ENCODE assay signal across 1 cellular context in genomic region chr3:33113772-33114621, GRCh38.
TF ChIP-seq lines count a peak whose summit lies in the region.

Gene CRTAP, plus strand, starts transcription at chr3:33114014. Its CDS starts 64 bp downstream, at chr3:33114078.

TF ChIP-seq in WTC11, 78 proteins besides CTCF, POLR2A, EP300 and RAD21 (continued from another document and continues in another):
- TF ChIP-seq, protein P1, sequence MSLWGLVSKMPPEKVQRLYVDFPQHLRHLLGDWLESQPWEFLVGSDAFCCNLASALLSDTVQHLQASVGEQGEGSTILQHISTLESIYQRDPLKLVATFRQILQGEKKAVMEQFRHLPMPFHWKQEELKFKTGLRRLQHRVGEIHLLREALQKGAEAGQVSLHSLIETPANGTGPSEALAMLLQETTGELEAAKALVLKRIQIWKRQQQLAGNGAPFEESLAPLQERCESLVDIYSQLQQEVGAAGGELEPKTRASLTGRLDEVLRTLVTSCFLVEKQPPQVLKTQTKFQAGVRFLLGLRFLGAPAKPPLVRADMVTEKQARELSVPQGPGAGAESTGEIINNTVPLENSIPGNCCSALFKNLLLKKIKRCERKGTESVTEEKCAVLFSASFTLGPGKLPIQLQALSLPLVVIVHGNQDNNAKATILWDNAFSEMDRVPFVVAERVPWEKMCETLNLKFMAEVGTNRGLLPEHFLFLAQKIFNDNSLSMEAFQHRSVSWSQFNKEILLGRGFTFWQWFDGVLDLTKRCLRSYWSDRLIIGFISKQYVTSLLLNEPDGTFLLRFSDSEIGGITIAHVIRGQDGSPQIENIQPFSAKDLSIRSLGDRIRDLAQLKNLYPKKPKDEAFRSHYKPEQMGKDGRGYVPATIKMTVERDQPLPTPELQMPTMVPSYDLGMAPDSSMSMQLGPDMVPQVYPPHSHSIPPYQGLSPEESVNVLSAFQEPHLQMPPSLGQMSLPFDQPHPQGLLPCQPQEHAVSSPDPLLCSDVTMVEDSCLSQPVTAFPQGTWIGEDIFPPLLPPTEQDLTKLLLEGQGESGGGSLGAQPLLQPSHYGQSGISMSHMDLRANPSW (CRISPR knock-in tag; conservative IDR thresholded peaks at IDR 0.05; ENCODE audit: low read depth), result no peak
- TF ChIP-seq, protein P2, sequence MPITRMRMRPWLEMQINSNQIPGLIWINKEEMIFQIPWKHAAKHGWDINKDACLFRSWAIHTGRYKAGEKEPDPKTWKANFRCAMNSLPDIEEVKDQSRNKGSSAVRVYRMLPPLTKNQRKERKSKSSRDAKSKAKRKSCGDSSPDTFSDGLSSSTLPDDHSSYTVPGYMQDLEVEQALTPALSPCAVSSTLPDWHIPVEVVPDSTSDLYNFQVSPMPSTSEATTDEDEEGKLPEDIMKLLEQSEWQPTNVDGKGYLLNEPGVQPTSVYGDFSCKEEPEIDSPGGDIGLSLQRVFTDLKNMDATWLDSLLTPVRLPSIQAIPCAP (CRISPR knock-in tag; IDR thresholded peaks at IDR 0.05), result no peak
- TF ChIP-seq, protein P3, sequence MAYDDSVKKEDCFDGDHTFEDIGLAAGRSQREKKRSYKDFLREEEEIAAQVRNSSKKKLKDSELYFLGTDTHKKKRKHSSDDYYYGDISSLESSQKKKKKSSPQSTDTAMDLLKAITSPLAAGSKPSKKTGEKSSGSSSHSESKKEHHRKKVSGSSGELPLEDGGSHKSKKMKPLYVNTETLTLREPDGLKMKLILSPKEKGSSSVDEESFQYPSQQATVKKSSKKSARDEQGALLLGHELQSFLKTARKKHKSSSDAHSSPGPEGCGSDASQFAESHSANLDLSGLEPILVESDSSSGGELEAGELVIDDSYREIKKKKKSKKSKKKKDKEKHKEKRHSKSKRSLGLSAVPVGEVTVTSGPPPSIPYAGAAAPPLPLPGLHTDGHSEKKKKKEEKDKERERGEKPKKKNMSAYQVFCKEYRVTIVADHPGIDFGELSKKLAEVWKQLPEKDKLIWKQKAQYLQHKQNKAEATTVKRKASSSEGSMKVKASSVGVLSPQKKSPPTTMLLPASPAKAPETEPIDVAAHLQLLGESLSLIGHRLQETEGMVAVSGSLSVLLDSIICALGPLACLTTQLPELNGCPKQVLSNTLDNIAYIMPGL (CRISPR knock-in tag; IDR thresholded peaks at IDR 0.05), result peak; percentile 51; the same call in 1 of the 2 replicates
- TF ChIP-seq, protein P4, sequence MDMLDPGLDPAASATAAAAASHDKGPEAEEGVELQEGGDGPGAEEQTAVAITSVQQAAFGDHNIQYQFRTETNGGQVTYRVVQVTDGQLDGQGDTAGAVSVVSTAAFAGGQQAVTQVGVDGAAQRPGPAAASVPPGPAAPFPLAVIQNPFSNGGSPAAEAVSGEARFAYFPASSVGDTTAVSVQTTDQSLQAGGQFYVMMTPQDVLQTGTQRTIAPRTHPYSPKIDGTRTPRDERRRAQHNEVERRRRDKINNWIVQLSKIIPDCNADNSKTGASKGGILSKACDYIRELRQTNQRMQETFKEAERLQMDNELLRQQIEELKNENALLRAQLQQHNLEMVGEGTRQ (CRISPR knock-in tag; IDR thresholded peaks at IDR 0.05), result no peak; the same call in 1 of the 2 replicates
- TF ChIP-seq FOXP1 (CRISPR knock-in tag; IDR thresholded peaks at IDR 0.05; ENCODE audit: borderline replicate concordance) (peak; percentile 95), RELA (CRISPR knock-in tag; IDR thresholded peaks at IDR 0.05; ENCODE audit: borderline replicate concordance) (peak; percentile 67; the same call in 1 of the 2 replicates), SMAD3 (CRISPR knock-in tag; IDR thresholded peaks at IDR 0.05; ENCODE audit: borderline replicate concordance) (no peak), ATF1 (CRISPR knock-in tag; IDR thresholded peaks at IDR 0.05) (no peak), NR2C2 (CRISPR knock-in tag; IDR thresholded peaks at IDR 0.05) (no peak), FOXP4 (CRISPR knock-in tag; IDR thresholded peaks at IDR 0.05) (peak; percentile 56; the same call in 1 of the 2 replicates), E2F5 (CRISPR knock-in tag; IDR thresholded peaks at IDR 0.05) (peak; percentile 66), KAT7 (CRISPR knock-in tag; IDR thresholded peaks at IDR 0.05; ENCODE audit: borderline replicate concordance) (peak; percentile 88; the same call in 1 of the 2 replicates), TP53 (CRISPR knock-in tag; IDR thresholded peaks at IDR 0.05) (no peak), RORB (CRISPR knock-in tag; IDR thresholded peaks at IDR 0.05) (no peak), JUN (CRISPR knock-in tag; IDR thresholded peaks at IDR 0.05) (peak; percentile 68; the same call in 1 of the 2 replicates), TEAD1 (CRISPR knock-in tag; IDR thresholded peaks at IDR 0.05) (peak; percentile 76; the same call in 1 of the 2 replicates), ZNF219 (CRISPR knock-in tag; IDR thresholded peaks at IDR 0.05; ENCODE audit: borderline replicate concordance) (0 out of 2 replicates have a peak, but pooled peaks have one; percentile 69), NFYB (CRISPR knock-in tag; conservative IDR thresholded peaks at IDR 0.05; ENCODE audit: low read depth) (no peak), ZNF317 (CRISPR knock-in tag; IDR thresholded peaks at IDR 0.05; ENCODE audit: borderline replicate concordance, low read depth) (no peak), NR3C1 (CRISPR knock-in tag; conservative IDR thresholded peaks at IDR 0.05; ENCODE audit: low read depth) (no peak), ZNF121 (CRISPR knock-in tag; IDR thresholded peaks at IDR 0.05) (0 out of 2 replicates have a peak, but pooled peaks have one; percentile 11), ELF4 (CRISPR knock-in tag; IDR thresholded peaks at IDR 0.05; ENCODE audit: low read depth) (no peak), ZBTB21 (CRISPR knock-in tag; IDR thresholded peaks at IDR 0.05; ENCODE audit: borderline replicate concordance) (no peak)
- TF ChIP-seq, protein P5, sequence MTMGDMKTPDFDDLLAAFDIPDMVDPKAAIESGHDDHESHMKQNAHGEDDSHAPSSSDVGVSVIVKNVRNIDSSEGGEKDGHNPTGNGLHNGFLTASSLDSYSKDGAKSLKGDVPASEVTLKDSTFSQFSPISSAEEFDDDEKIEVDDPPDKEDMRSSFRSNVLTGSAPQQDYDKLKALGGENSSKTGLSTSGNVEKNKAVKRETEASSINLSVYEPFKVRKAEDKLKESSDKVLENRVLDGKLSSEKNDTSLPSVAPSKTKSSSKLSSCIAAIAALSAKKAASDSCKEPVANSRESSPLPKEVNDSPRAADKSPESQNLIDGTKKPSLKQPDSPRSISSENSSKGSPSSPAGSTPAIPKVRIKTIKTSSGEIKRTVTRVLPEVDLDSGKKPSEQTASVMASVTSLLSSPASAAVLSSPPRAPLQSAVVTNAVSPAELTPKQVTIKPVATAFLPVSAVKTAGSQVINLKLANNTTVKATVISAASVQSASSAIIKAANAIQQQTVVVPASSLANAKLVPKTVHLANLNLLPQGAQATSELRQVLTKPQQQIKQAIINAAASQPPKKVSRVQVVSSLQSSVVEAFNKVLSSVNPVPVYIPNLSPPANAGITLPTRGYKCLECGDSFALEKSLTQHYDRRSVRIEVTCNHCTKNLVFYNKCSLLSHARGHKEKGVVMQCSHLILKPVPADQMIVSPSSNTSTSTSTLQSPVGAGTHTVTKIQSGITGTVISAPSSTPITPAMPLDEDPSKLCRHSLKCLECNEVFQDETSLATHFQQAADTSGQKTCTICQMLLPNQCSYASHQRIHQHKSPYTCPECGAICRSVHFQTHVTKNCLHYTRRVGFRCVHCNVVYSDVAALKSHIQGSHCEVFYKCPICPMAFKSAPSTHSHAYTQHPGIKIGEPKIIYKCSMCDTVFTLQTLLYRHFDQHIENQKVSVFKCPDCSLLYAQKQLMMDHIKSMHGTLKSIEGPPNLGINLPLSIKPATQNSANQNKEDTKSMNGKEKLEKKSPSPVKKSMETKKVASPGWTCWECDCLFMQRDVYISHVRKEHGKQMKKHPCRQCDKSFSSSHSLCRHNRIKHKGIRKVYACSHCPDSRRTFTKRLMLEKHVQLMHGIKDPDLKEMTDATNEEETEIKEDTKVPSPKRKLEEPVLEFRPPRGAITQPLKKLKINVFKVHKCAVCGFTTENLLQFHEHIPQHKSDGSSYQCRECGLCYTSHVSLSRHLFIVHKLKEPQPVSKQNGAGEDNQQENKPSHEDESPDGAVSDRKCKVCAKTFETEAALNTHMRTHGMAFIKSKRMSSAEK (CRISPR knock-in tag; IDR thresholded peaks at IDR 0.05; ENCODE audit: borderline replicate concordance), result no peak
- TF ChIP-seq, protein P6, sequence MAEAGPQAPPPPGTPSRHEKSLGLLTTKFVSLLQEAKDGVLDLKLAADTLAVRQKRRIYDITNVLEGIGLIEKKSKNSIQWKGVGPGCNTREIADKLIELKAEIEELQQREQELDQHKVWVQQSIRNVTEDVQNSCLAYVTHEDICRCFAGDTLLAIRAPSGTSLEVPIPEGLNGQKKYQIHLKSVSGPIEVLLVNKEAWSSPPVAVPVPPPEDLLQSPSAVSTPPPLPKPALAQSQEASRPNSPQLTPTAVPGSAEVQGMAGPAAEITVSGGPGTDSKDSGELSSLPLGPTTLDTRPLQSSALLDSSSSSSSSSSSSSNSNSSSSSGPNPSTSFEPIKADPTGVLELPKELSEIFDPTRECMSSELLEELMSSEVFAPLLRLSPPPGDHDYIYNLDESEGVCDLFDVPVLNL (CRISPR knock-in tag; IDR thresholded peaks at IDR 0.05; ENCODE audit: borderline replicate concordance, low read depth), result 0 out of 2 replicates have a peak, but pooled peaks have one; percentile 40
- TF ChIP-seq, protein P7, sequence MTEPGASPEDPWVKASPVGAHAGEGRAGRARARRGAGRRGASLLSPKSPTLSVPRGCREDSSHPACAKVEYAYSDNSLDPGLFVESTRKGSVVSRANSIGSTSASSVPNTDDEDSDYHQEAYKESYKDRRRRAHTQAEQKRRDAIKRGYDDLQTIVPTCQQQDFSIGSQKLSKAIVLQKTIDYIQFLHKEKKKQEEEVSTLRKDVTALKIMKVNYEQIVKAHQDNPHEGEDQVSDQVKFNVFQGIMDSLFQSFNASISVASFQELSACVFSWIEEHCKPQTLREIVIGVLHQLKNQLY (CRISPR knock-in tag; IDR thresholded peaks at IDR 0.05), result no peak
- TF ChIP-seq, protein P8, sequence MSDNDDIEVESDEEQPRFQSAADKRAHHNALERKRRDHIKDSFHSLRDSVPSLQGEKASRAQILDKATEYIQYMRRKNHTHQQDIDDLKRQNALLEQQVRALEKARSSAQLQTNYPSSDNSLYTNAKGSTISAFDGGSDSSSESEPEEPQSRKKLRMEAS (CRISPR knock-in tag; IDR thresholded peaks at IDR 0.05), result peak; percentile 46; the same call in 1 of the 2 replicates
- TF ChIP-seq, protein P9, sequence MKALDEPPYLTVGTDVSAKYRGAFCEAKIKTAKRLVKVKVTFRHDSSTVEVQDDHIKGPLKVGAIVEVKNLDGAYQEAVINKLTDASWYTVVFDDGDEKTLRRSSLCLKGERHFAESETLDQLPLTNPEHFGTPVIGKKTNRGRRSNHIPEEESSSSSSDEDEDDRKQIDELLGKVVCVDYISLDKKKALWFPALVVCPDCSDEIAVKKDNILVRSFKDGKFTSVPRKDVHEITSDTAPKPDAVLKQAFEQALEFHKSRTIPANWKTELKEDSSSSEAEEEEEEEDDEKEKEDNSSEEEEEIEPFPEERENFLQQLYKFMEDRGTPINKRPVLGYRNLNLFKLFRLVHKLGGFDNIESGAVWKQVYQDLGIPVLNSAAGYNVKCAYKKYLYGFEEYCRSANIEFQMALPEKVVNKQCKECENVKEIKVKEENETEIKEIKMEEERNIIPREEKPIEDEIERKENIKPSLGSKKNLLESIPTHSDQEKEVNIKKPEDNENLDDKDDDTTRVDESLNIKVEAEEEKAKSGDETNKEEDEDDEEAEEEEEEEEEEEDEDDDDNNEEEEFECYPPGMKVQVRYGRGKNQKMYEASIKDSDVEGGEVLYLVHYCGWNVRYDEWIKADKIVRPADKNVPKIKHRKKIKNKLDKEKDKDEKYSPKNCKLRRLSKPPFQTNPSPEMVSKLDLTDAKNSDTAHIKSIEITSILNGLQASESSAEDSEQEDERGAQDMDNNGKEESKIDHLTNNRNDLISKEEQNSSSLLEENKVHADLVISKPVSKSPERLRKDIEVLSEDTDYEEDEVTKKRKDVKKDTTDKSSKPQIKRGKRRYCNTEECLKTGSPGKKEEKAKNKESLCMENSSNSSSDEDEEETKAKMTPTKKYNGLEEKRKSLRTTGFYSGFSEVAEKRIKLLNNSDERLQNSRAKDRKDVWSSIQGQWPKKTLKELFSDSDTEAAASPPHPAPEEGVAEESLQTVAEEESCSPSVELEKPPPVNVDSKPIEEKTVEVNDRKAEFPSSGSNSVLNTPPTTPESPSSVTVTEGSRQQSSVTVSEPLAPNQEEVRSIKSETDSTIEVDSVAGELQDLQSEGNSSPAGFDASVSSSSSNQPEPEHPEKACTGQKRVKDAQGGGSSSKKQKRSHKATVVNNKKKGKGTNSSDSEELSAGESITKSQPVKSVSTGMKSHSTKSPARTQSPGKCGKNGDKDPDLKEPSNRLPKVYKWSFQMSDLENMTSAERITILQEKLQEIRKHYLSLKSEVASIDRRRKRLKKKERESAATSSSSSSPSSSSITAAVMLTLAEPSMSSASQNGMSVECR (CRISPR knock-in tag; IDR thresholded peaks at IDR 0.05; ENCODE audit: borderline replicate concordance), result 0 out of 2 replicates have a peak, but pooled peaks have one; percentile 75
- TF ChIP-seq, protein P10, sequence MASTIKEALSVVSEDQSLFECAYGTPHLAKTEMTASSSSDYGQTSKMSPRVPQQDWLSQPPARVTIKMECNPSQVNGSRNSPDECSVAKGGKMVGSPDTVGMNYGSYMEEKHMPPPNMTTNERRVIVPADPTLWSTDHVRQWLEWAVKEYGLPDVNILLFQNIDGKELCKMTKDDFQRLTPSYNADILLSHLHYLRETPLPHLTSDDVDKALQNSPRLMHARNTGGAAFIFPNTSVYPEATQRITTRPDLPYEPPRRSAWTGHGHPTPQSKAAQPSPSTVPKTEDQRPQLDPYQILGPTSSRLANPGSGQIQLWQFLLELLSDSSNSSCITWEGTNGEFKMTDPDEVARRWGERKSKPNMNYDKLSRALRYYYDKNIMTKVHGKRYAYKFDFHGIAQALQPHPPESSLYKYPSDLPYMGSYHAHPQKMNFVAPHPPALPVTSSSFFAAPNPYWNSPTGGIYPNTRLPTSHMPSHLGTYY (CRISPR knock-in tag; IDR thresholded peaks at IDR 0.05), result no peak
